Comparison of ENCODE assay signal across 16 cellular contexts in genomic region chr11:127445476-127445875, GRCh38.
A peak's percentile ranks its signal among the peaks of the same experiment; 100 is the strongest.
DNase-seq lines count a peak whose midpoint lies in the region; ATAC-seq and TF ChIP-seq lines count a peak whose summit lies in the region.
"Had no signal": no experiment of that assay in that cellular context is flagged by ENCODE, and none has a peak within 500 bp of the region (broad histone marks: within the 10 kb centered on the region; RNA-seq: fewer than 3 reads in every experiment).

No MANE protein-coding gene starts in this region.

- no peak overlapping the region for H3K4me3 ChIP-seq in right atrium auricular region
- H3K4me3 ChIP-seq: BLaER1, HAP-1 had no signal

- no peak for TF ChIP-seq CTCF in right atrium auricular region (IDR thresholded peaks at IDR 0.05)

- no peaks in the 10 kb centered on the region for H3K36me3 ChIP-seq in right atrium auricular region
- H3K36me3 ChIP-seq: BLaER1, HAP-1 had no signal

- ATAC-seq in Right ventricle myocardium inferior (peak; percentile 59), GM18511 (IDR thresholded peaks at IDR 0.05; ENCODE audit: unreplicated experiment) (no peak)
- ATAC-seq: HepG2 had no signal

- no peaks in the 10 kb centered on the region for H3K9me3 ChIP-seq in right atrium auricular region
- H3K9me3 ChIP-seq: BLaER1, Caco-2, HAP-1 had no signal

- intact Hi-C loops in Right ventricle myocardium inferior (cut with DNase I), result no loop called here

- no peaks in the 10 kb centered on the region for H3K27me3 ChIP-seq in right atrium auricular region
- H3K27me3 ChIP-seq: BLaER1 had no signal

- no peak for DNase-seq in Right ventricle myocardium inferior (ENCODE audit: missing footprints)
- no peak for DNase-seq in right atrium auricular region (ENCODE audit: low spot score)
- peak; percentile 34 for DNase-seq in NCI-H69 (lab: John Stamatoyannopoulos, UW)
- peak; percentile 53 for DNase-seq in islet precursor cell
- DNase-seq in activated effector memory CD4-positive, alpha-beta T cell treated with anti-CD3 and anti-CD28 coated beads, Interleukin-2, amount 50 U/mL, for 16 hours, result no peak
- no peak for DNase-seq in activated CD4-positive, alpha-beta T cell treated with anti-CD3 and anti-CD28 coated beads, Interleukin-2, amount 50 U/mL, for 4 hours
- DNase-seq: AML-193; Caco-2; CD8-positive, alpha-beta memory T cell; DND-41; GF-D8 had no signal

- H3K4me1 ChIP-seq in right atrium auricular region, result no peaks in the 10 kb centered on the region
- H3K4me1 ChIP-seq: BLaER1, Caco-2, HAP-1 had no signal

- H3K27ac ChIP-seq in right atrium auricular region, result no peak overlapping the region
- H3K27ac ChIP-seq: 22Rv1, BLaER1 had no signal

Comparison
In these comparisons a context has a peak if more than half of its experiments do, and no peak if none do; other contexts are left out.
1. DNase-seq: peak in NCI-H69 (single experiment) and islet precursor cell (single experiment); none in Right ventricle myocardium inferior (single experiment), right atrium auricular region (single experiment), activated effector memory CD4-positive, alpha-beta T cell treated with anti-CD3 and anti-CD28 coated beads, Interleukin-2, amount 50 U/mL, for 16 hours (single experiment) and activated CD4-positive, alpha-beta T cell treated with anti-CD3 and anti-CD28 coated beads, Interleukin-2, amount 50 U/mL, for 4 hours (0 of 2).